Comparison of ENCODE assay signal across 1 cellular context in genomic region chr12:132690112-132690511, GRCh38.
TF ChIP-seq lines count a peak whose summit lies in the region.

No MANE protein-coding gene starts in this region.

TF ChIP-seq in HEK293, 187 proteins besides CTCF, POLR2A, EP300 and RAD21 (continued from another document):
- no peak for TF ChIP-seq PRDM2 (tag by site-specific recombination; IDR thresholded peaks at IDR 0.05; ENCODE audit: borderline replicate concordance)
